1 cellular context compared by ENCODE assay signal in genomic region chr16:82979406-82980111, GRCh38.
TF ChIP-seq lines count a peak whose summit lies in the region.

No MANE protein-coding gene starts in this region.

TF ChIP-seq in SK-N-SH treated with all-trans-retinoic acid at 6 μM for 48 hours, 23 proteins besides CTCF, POLR2A, EP300 and RAD21 (continued from another document):
- no peak for TF ChIP-seq POU6F1 (CRISPR knock-in tag; IDR thresholded peaks at IDR 0.05; ENCODE audit: borderline replicate concordance, low read depth)
- no peak for TF ChIP-seq CREB5 (CRISPR knock-in tag; IDR thresholded peaks at IDR 0.05; ENCODE audit: low read depth)
- TF ChIP-seq ZC3H10 (CRISPR knock-in tag; IDR thresholded peaks at IDR 0.05): no peak
- no peak for TF ChIP-seq ESRRG (CRISPR knock-in tag; IDR thresholded peaks at IDR 0.05)
- TF ChIP-seq PPARA (CRISPR knock-in tag; IDR thresholded peaks at IDR 0.05; ENCODE audit: borderline replicate concordance): no peak
- TF ChIP-seq CSDC2 (CRISPR knock-in tag; IDR thresholded peaks at IDR 0.05): no peak
